Comparison of ENCODE assay signal across 19 cellular contexts in genomic region chr9:126561582-126561981, GRCh38. TPM values are rescaled to one million over a fixed set of nuclear protein-coding genes. Genes with fewer than 3 reads are reported as not detected.
"Had no signal": no experiment of that assay in that cellular context is flagged by ENCODE, and none has a peak within 500 bp of the region (broad histone marks: within the 10 kb centered on the region; RNA-seq: fewer than 3 reads in every experiment).

No MANE protein-coding gene starts in this region.

- H3K9me3 ChIP-seq: gastrocnemius medialis, heart right ventricle, left ventricle myocardium inferior, ovary, thyroid gland, vagina had no signal

- H3K27ac ChIP-seq: epithelial cell of prostate, gastrocnemius medialis, heart right ventricle, left ventricle myocardium inferior, ovary, thyroid gland, vagina, VCaP had no signal

- H3K4me1 ChIP-seq: gastrocnemius medialis, left ventricle myocardium inferior, vagina had no signal

- H3K27me3 ChIP-seq: ovary, thyroid gland, vagina had no signal

- DNase-seq: activated CD4-positive, alpha-beta T cell treated with anti-CD3 and anti-CD28 coated beads for 36 hours; activated CD8-positive, alpha-beta memory T cell treated with anti-CD3 and anti-CD28 coated beads, Interleukin-2, amount 50 U/mL, for 48 hours; activated CD8-positive, alpha-beta T cell treated with anti-CD3 and anti-CD28 coated beads, Interleukin-2, amount 10 ng/mL, durations not matched to agents 7 days and 5 days; activated naive CD4-positive, alpha-beta T cell; cortex of kidney; effector memory CD4-positive, alpha-beta T cell; gastrocnemius medialis; heart right ventricle; islet precursor cell; left ventricle myocardium inferior; mesendoderm; ovary; T1000; thyroid gland had no signal

- ATAC-seq: activated CD4-positive, alpha-beta T cell treated with anti-CD3 and anti-CD28 coated beads for 36 hours; activated CD8-positive, alpha-beta T cell treated with anti-CD3 and anti-CD28 coated beads, Interleukin-2, amount 10 ng/mL, durations not matched to agents 7 days and 5 days; gastrocnemius medialis; heart right ventricle had no signal

- H3K36me3 ChIP-seq: gastrocnemius medialis, heart right ventricle, left ventricle myocardium inferior, ovary, thyroid gland, vagina had no signal

- H3K4me3 ChIP-seq: gastrocnemius medialis, heart right ventricle, left ventricle myocardium inferior, ovary, thyroid gland, vagina had no signal

RNA-seq across cellular contexts. Expression of gene LMX1B, which starts 52.1 kb away (rescaled TPM):
- total RNA-seq: activated CD4-positive, alpha-beta T cell treated with anti-CD3 and anti-CD28 coated beads for 36 hours; activated CD8-positive, alpha-beta T cell treated with anti-CD3 and anti-CD28 coated beads, Interleukin-2, amount 10 ng/mL, durations not matched to agents 7 days and 5 days; activated T-helper 1 cell treated with anti-CD3 and anti-CD28 coated beads, Interleukin-12 subunit alpha, Interleukin-12 subunit beta, Interleukin-2, Interleukin-4 antibody, amounts not matched to agents 30 ng/mL and 10 ng/mL and 1 ng/mL, durations not matched to agents 14 hours and 24 hours and 36 hours; renal cortical epithelial cell; vagina had no signal
